1 cellular context compared by ENCODE assay signal in genomic region chr7:1085266-1085665, GRCh38.
TF ChIP-seq lines count a peak whose summit lies in the region.

No MANE protein-coding gene starts in this region.

TF ChIP-seq in HepG2, 621 proteins besides CTCF, POLR2A, EP300 and RAD21:
- TF ChIP-seq ZNF335 (CRISPR knock-in tag; IDR thresholded peaks at IDR 0.05) (no peak), ZNF709 (CRISPR knock-in tag; IDR thresholded peaks at IDR 0.05) (no peak), USF2 (IDR thresholded peaks at IDR 0.05; ENCODE audit: low read depth, low read length) (no peak), USF2 (CRISPR knock-in tag; IDR thresholded peaks at IDR 0.05; ENCODE audit: borderline replicate concordance) (no peak), ZBTB39 (CRISPR knock-in tag; IDR thresholded peaks at IDR 0.05) (no peak), ZNF770 (CRISPR knock-in tag; IDR thresholded peaks at IDR 0.05) (peak; percentile 34; the same call in 1 of the 2 replicates), ZXDC (CRISPR knock-in tag; IDR thresholded peaks at IDR 0.05) (no peak), ZNF235 (CRISPR knock-in tag; IDR thresholded peaks at IDR 0.05; ENCODE audit: borderline replicate concordance) (no peak), SMC3 (IDR thresholded peaks at IDR 0.05; ENCODE audit: low read length) (no peak), REL (CRISPR knock-in tag; conservative IDR thresholded peaks at IDR 0.05) (no peak), ZNF687 (CRISPR knock-in tag; IDR thresholded peaks at IDR 0.05) (peak; percentile 7; the same call in 1 of the 2 replicates), NONO (IDR thresholded peaks at IDR 0.05) (no peak), NONO (CRISPR knock-in tag; conservative IDR thresholded peaks at IDR 0.05) (no peak), ZNF703 (CRISPR knock-in tag; IDR thresholded peaks at IDR 0.05; ENCODE audit: borderline replicate concordance) (no peak), KIAA2018 (CRISPR knock-in tag; IDR thresholded peaks at IDR 0.05; ENCODE audit: borderline replicate concordance) (no peak)
TF ChIP-seq in HepG2: peak in this region for 2.
